ENCODE assay signal across 1 cellular context in the genomic region with DNA sequence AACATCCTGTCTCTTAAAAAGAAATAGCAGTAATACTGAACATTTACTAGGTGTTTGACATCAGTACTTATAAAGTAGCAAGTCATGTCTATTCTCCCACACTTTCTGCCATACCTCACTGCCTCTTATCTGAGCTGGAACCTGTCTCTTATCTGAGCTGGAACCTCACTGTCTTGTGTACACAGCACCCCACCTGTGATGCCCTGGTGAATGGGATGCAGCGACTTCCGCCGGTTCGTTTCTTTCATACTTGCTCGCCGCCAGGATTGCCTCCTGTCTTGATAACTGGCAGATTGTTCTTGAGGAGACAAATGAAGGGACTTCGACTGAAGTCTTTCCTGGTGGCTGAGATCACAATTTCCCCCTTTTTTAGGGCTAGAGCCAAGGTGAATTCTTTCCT.
A peak's percentile ranks its signal among the peaks of the same experiment; 100 is the strongest.
TF ChIP-seq lines count a peak whose summit lies in the region.

No MANE protein-coding gene starts in this region.

TF ChIP-seq in K562, 482 proteins besides CTCF, POLR2A, EP300 and RAD21 (continued from another document):
- TF ChIP-seq MLLT1 (IDR thresholded peaks at IDR 0.05), result no peak
- TF ChIP-seq, protein P1, sequence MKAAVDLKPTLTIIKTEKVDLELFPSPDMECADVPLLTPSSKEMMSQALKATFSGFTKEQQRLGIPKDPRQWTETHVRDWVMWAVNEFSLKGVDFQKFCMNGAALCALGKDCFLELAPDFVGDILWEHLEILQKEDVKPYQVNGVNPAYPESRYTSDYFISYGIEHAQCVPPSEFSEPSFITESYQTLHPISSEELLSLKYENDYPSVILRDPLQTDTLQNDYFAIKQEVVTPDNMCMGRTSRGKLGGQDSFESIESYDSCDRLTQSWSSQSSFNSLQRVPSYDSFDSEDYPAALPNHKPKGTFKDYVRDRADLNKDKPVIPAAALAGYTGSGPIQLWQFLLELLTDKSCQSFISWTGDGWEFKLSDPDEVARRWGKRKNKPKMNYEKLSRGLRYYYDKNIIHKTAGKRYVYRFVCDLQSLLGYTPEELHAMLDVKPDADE (conservative IDR thresholded peaks at IDR 0.05; ENCODE audit: control insufficient read depth, low read depth, low read length), result peak; percentile 39; the same call in 1 of the 2 replicates
- TF ChIP-seq CREM (IDR thresholded peaks at IDR 0.05; ENCODE audit: low read depth), result peak; percentile 63
- TF ChIP-seq TAF1 (IDR thresholded peaks at IDR 0.05; ENCODE audit: control insufficient read depth, extremely low read depth, insufficient read depth, low read length, severe bottlenecking), result no peak
- TF ChIP-seq CBFA2T3 (IDR thresholded peaks at IDR 0.05), result peak; percentile 95
- peak; percentile 76 for TF ChIP-seq NFIC (IDR thresholded peaks at IDR 0.05)
- no peak for TF ChIP-seq ATF2 (CRISPR knock-in tag; IDR thresholded peaks at IDR 0.05)
- TF ChIP-seq C11orf30 (IDR thresholded peaks at IDR 0.05; ENCODE audit: low read depth), result peak; percentile 35; the same call in 1 of the 2 replicates
- TF ChIP-seq FOXA3 (CRISPR knock-in tag; conservative IDR thresholded peaks at IDR 0.05 in 1 of 2, IDR thresholded peaks at IDR 0.05 in 1 of 2), result peak; percentile 89 to 97
- TF ChIP-seq KDM1A (IDR thresholded peaks at IDR 0.05), result peak; percentile 49 to 74; a peak in 3 of 4 replicates
- peak; percentile 77; the same call in 1 of the 2 replicates for TF ChIP-seq SMARCE1 (IDR thresholded peaks at IDR 0.05)
- peak in 1 of 2 experiments; percentile 27; a peak in 1 of 3 replicates for TF ChIP-seq CBX3 (IDR thresholded peaks at IDR 0.05; ENCODE audit: borderline replicate concordance in 1 of 2, low read length in 2 of 2)
- peak; percentile 53; the same call in 1 of the 2 replicates for TF ChIP-seq SMAD4 (CRISPR knock-in tag; conservative IDR thresholded peaks at IDR 0.05)
- peak in 1 of 2 experiments; percentile 83; a peak in 2 of 4 replicates for TF ChIP-seq RCOR1 (IDR thresholded peaks at IDR 0.05; ENCODE audit: borderline replicate concordance in 1 of 2, low read depth in 2 of 2, low read length in 2 of 2)
- TF ChIP-seq SOX6 (IDR thresholded peaks at IDR 0.05), result peak; percentile 77
- peak; percentile 53; the same call in 1 of the 2 replicates for TF ChIP-seq GATAD2A (IDR thresholded peaks at IDR 0.05)
- TF ChIP-seq TAL1 (IDR thresholded peaks at IDR 0.05), result peak; percentile 87
- no peak for TF ChIP-seq KAT2B (IDR thresholded peaks at IDR 0.05; ENCODE audit: low read depth, low read length)
- no peak for TF ChIP-seq JUNB (CRISPR knock-in tag; conservative IDR thresholded peaks at IDR 0.05)
